In the genomic region with DNA sequence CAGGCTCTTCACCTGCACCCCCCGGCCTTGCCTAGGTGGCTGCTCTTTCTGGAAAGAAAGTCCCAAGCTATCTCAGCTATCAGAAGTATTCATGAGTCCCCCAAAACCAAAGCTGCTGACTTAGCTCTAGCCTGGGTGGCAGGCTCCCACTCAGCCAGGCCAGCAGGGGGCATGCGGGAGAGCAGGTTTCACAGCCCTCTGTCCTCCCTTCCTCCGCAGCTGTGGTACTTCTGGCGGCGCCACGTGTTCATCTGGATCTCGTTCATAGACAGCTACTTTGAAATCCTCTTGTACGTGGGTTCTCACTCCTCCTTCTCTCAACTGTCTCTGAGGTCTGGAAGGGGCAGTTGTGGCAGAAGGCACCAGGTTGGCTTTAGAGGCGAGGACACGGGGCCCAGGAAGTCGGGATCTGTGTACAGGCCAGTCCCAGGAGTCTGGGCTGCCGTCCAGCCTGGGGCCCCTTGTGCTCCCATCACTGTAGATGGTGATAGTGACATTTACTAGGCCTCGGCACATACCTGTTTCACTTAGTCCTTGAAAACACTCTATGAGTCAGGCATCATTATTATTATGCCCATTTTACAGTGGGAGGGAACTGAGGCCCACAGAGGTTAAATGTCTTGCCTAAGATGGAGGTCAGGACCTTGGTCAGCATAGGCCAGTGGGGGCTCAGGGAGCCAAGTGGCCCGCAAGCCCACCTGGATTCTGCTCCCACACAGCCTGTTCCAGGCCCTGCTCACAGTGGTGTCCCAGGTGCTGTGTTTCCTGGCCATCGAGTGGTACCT, we compare ENCODE assay signal across 8 cellular contexts.
DNase-seq lines count a peak whose midpoint lies in the region; ATAC-seq and TF ChIP-seq lines count a peak whose summit lies in the region.

No MANE protein-coding gene starts in this region.

- peak overlapping the region; percentile 23 for H3K27ac Mint-ChIP-seq in activated naive CD4-positive, alpha-beta T cell treated with anti-CD3 and anti-CD28 coated beads, Interleukin-2, amount 50 U/mL, for 24 hours

- no peak for ATAC-seq in GM18505 (IDR thresholded peaks at IDR 0.05; ENCODE audit: unreplicated experiment)

- peaks cover 2% of the 10 kb centered on the region for H3K36me3 Mint-ChIP-seq in activated naive CD4-positive, alpha-beta T cell treated with anti-CD3 and anti-CD28 coated beads, Interleukin-2, amount 50 U/mL, for 24 hours

- no peaks in the 10 kb centered on the region for H3K27me3 Mint-ChIP-seq in activated naive CD4-positive, alpha-beta T cell treated with anti-CD3 and anti-CD28 coated beads, Interleukin-2, amount 50 U/mL, for 24 hours

- no peaks in the 10 kb centered on the region for H3K9me3 Mint-ChIP-seq in activated naive CD4-positive, alpha-beta T cell treated with anti-CD3 and anti-CD28 coated beads, Interleukin-2, amount 50 U/mL, for 24 hours

- no peak for TF ChIP-seq POLR2A in GM18505 (IDR thresholded peaks at IDR 0.05; ENCODE audit: borderline replicate concordance, extremely low read depth, insufficient read depth, insufficient read length)

- H3K4me3 Mint-ChIP-seq in activated naive CD4-positive, alpha-beta T cell treated with anti-CD3 and anti-CD28 coated beads, Interleukin-2, amount 50 U/mL, for 24 hours = no peak overlapping the region

- no peaks in the 10 kb centered on the region for H3K4me1 Mint-ChIP-seq in activated naive CD4-positive, alpha-beta T cell treated with anti-CD3 and anti-CD28 coated beads, Interleukin-2, amount 50 U/mL, for 24 hours

- peak; percentile 39 for DNase-seq in NCI-H1436 (lab: John Stamatoyannopoulos, UW)
- DNase-seq in NCI-H1436 treated with DMSO at 0.1 percent for 48 hours (lab: John Stamatoyannopoulos, UW) = no peak
- DNase-seq in NCI-H510A treated with DMSO at 0.1 percent for 48 hours (lab: John Stamatoyannopoulos, UW) = peak; percentile 58
- peak; percentile 87 for DNase-seq in iPS-NIHi11 (ENCODE audit: low spot score)
- peak; percentile 67 for DNase-seq in stimulated activated CD4-positive, alpha-beta T cell treated with anti-CD3 and anti-CD28 coated beads, Interleukin-4, amount 100 ng/mL, for 1 hour
- DNase-seq in amniotic stem cell (lab: John Stamatoyannopoulos, UW) = no peak

Comparison
In these comparisons a context has a peak if more than half of its experiments do, and no peak if none do; other contexts are left out.
1. DNase-seq: peak in NCI-H1436 (single experiment), NCI-H510A treated with DMSO at 0.1 percent for 48 hours (single experiment), iPS-NIHi11 (single experiment) and stimulated activated CD4-positive, alpha-beta T cell treated with anti-CD3 and anti-CD28 coated beads, Interleukin-4, amount 100 ng/mL, for 1 hour (single experiment); none in NCI-H1436 treated with DMSO at 0.1 percent for 48 hours (single experiment) and amniotic stem cell (single experiment).